ENCODE assay signal across 34 cellular contexts in genomic region chr16:59737274-59737673, GRCh38.
"Had no signal": no experiment of that assay in that cellular context is flagged by ENCODE, and none has a peak within 500 bp of the region (broad histone marks: within the 10 kb centered on the region; RNA-seq: fewer than 3 reads in every experiment).

No MANE protein-coding gene starts in this region.

- H3K4me2 ChIP-seq: KMS-11 had no signal

- DNase-seq: Karpas-422, Kasumi-1, MG63, MM.1S, MV-4-11, NCI-H1048, NCI-H1092, NCI-H1092 treated with DMSO at 0.1 percent for 48 hours, NCI-H1105, NCI-H1105 treated with DMSO at 0.1 percent for 48 hours, NCI-H1417, NCI-H1417 treated with DMSO at 0.1 percent for 48 hours, NCI-H1436, NCI-H1436 treated with DMSO at 0.1 percent for 48 hours, NCI-H146, NCI-H1694, NCI-H1694 treated with DMSO at 0.1 percent for 48 hours, NCI-H187, NCI-H187 treated with DMSO at 0.1 percent for 48 hours, NCI-H1930, NCI-H2029, NCI-H2029 treated with DMSO at 0.1 percent for 48 hours, NCI-H2081, NCI-H2081 treated with DMSO at 0.1 percent for 48 hours, NCI-H2107, NCI-H2171, NCI-H2171 treated with DMSO at 0.1 percent for 48 hours, NCI-H2227 treated with DMSO at 0.1 percent for 48 hours, NCI-H226, NCI-H345, NCI-H446, NCI-H446 treated with DMSO at 0.1 percent for 48 hours, NCI-H510A had no signal

- H3K27me3 ChIP-seq: MG63 had no signal

- H3K27ac ChIP-seq: KMS-11 had no signal

- H3K9ac ChIP-seq: KMS-11 had no signal

- H3K4me3 ChIP-seq: MG63 had no signal

- H3K36me3 ChIP-seq: MG63 had no signal
